8 cellular contexts compared by ENCODE assay signal in genomic region chr12:133130038-133130807, GRCh38. TPM values are rescaled to one million over a fixed set of nuclear protein-coding genes. Genes with fewer than 3 reads are reported as not detected.
DNase-seq lines count a peak whose midpoint lies in the region; ATAC-seq lines count a peak whose summit lies in the region.

Gene ZNF10, plus strand, starts transcription at chr12:133130627. Its CDS starts 13,866 bp downstream, at chr12:133144493.
Gene ZNF891, minus strand, starts transcription at chr12:133130274. Its CDS starts 8,356 bp downstream, at chr12:133121918.

- peak within 1 kb of the TSS; percentile 92 for H3K4me3 Mint-ChIP-seq in activated T-cell treated with anti-CD3 and anti-CD28 coated beads, Interleukin-2, amount 50 U/mL, for 24 hours

- peak; percentile 95 for ATAC-seq in GM21515 (IDR thresholded peaks at IDR 0.05; ENCODE audit: unreplicated experiment)

- H3K27me3 Mint-ChIP-seq in activated T-cell treated with anti-CD3 and anti-CD28 coated beads, Interleukin-2, amount 50 U/mL, for 24 hours: no peaks in the 10 kb centered on the region

- H3K4me1 ChIP-seq in esophagus (ENCODE audit: control insufficient read depth in 2 of 2, insufficient read depth in 2 of 2, low read length in 1 of 2): no peaks in the 10 kb centered on the region
- no peaks in the 10 kb centered on the region for H3K4me1 ChIP-seq in mucosa of stomach (ENCODE audit: control insufficient read depth, insufficient read depth, low read length)

- H3K27ac ChIP-seq in esophagus (ENCODE audit: low read depth in 2 of 2, low read length in 1 of 2): peak within 1 kb of the TSS; percentile 91 to 95

- 0 to 1% methylated on average over 75 to 87 of the region's 87 CpGs for WGBS in esophagus, 2 donors

- H3K9me3 ChIP-seq in esophagus (ENCODE audit: control insufficient read depth in 2 of 2, insufficient read depth in 1 of 2, low read depth in 1 of 2, low read length in 1 of 2) (peaks cover 6 to 16% of the 10 kb centered on the region in 2 donors), mucosa of stomach (ENCODE audit: control insufficient read depth, low read length) (peaks cover 6% of the 10 kb centered on the region)

- peak within 1 kb of the TSS; percentile 62 for H3K9ac ChIP-seq in mucosa of stomach (ENCODE audit: low read length)

- H3K27ac Mint-ChIP-seq in activated T-cell treated with anti-CD3 and anti-CD28 coated beads, Interleukin-2, amount 50 U/mL, for 24 hours: peak within 1 kb of the TSS; percentile 96

- H3K36me3 Mint-ChIP-seq in activated T-cell treated with anti-CD3 and anti-CD28 coated beads, Interleukin-2, amount 50 U/mL, for 24 hours (ENCODE audit: low read depth): peaks cover 96% of the 10 kb centered on the region

- peak within 1 kb of the TSS; percentile 81 to 82 for H3K4me3 ChIP-seq in esophagus (ENCODE audit: low read depth in 1 of 2, low read length in 2 of 2)
- peak within 1 kb of the TSS; percentile 56 for H3K4me3 ChIP-seq in mucosa of stomach (ENCODE audit: low read length)

- H3K4me1 Mint-ChIP-seq in activated T-cell treated with anti-CD3 and anti-CD28 coated beads, Interleukin-2, amount 50 U/mL, for 24 hours (ENCODE audit: low read depth): peaks cover 24% of the 10 kb centered on the region

- peaks cover 0 to 6% of the 10 kb centered on the region in 2 donors for H3K36me3 ChIP-seq in esophagus (ENCODE audit: control insufficient read depth in 2 of 2, insufficient read depth in 2 of 2, low read length in 1 of 2)
- H3K36me3 ChIP-seq in mucosa of stomach (ENCODE audit: control insufficient read depth, insufficient read depth, low read length): no peaks in the 10 kb centered on the region

- DNase-seq in DMS 273 (lab: John Stamatoyannopoulos, UW; ENCODE audit: unreplicated experiment) (peak; percentile 96), HuH-7 (ENCODE audit: low spot score) (peak; percentile 67), OCI-M1 (lab: John Stamatoyannopoulos, UW) (peak; percentile 97)
- peak; percentile 99 for DNase-seq in activated T-cell treated with anti-CD3 and anti-CD28 coated beads, Interleukin-2, amount 50 U/mL, for 24 hours
- DNase-seq in stimulated activated CD8-positive, alpha-beta memory T cell treated with anti-CD3 and anti-CD28 coated beads, Interleukin-4, amount 100 ng/mL, for 48 hours: peak; percentile 98

- H3K27me3 ChIP-seq in esophagus (ENCODE audit: control insufficient read depth in 1 of 2, insufficient read depth in 2 of 2, low read length in 2 of 2): no peaks in the 10 kb centered on the region
- no peaks in the 10 kb centered on the region for H3K27me3 ChIP-seq in mucosa of stomach (ENCODE audit: control insufficient read depth, insufficient read depth, low read length)

- H3K9me3 Mint-ChIP-seq in activated T-cell treated with anti-CD3 and anti-CD28 coated beads, Interleukin-2, amount 50 U/mL, for 24 hours: peaks cover 39% of the 10 kb centered on the region

RNA-seq across cellular contexts. Expression of gene ZNF10, which starts in this region (rescaled TPM):
- 1 to 10 TPM; 3.0 to 5.5 TPM for polyA plus RNA-seq in esophagus

RNA-seq across cellular contexts. Expression of gene ZNF891, which starts in this region (rescaled TPM):
- under 1 TPM; 0.26 to 0.75 TPM for polyA plus RNA-seq in esophagus

Comparison
In these comparisons a context has a peak if more than half of its experiments do, and no peak if none do; other contexts are left out.
1. Peak in every context shown above with its lines: DNase-seq, ATAC-seq, H3K4me3 ChIP-seq and H3K27ac ChIP-seq.